In genomic region chr9:34637356-34638137, GRCh38 we compare ENCODE assay signal across 1 cellular context.
TF ChIP-seq lines count a peak whose summit lies in the region.

TSS of gene SIGMAR1 (minus strand) at chr9:34637787. CDS start at chr9:34637697, 90 bp downstream.

TF ChIP-seq in GM23338, 12 proteins besides CTCF, POLR2A, EP300 and RAD21:
- TF ChIP-seq POLR2AphosphoS5 (IDR thresholded peaks at IDR 0.05; ENCODE audit: low read depth) (peak; percentile 89), CREB1 (CRISPR knock-in tag; IDR thresholded peaks at IDR 0.05; ENCODE audit: low read depth) (no peak; the same call in 1 of the 2 replicates)
